2 cellular contexts compared by ENCODE assay signal in the genomic region with DNA sequence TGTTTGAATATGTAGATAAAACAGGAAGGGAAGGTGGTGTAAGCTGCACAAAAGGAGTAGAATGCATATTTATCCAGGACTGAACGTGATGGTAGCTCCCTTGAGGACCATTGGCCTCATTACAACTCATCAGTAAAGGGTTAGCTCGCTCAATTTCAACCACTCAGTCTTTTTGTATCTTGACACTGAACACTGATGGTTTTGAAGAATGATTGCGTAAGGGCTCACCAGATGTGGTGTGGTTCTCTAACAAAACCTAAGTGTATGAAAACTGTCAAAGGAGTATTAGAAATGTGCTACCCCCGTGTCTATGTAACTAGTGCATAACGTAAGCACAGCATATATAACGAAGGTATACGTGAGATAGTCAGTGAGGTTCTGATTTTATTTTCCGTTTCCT.
TF ChIP-seq lines count a peak whose summit lies in the region.

No MANE protein-coding gene starts in this region.

TF ChIP-seq in HepG2, 621 proteins besides CTCF, POLR2A, EP300 and RAD21 (continued from another document):
- TF ChIP-seq, protein P1, sequence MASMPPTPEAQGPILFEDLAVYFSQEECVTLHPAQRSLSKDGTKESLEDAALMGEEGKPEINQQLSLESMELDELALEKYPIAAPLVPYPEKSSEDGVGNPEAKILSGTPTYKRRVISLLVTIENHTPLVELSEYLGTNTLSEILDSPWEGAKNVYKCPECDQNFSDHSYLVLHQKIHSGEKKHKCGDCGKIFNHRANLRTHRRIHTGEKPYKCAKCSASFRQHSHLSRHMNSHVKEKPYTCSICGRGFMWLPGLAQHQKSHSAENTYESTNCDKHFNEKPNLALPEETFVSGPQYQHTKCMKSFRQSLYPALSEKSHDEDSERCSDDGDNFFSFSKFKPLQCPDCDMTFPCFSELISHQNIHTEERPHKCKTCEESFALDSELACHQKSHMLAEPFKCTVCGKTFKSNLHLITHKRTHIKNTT (CRISPR knock-in tag; IDR thresholded peaks at IDR 0.05), result no peak
- TF ChIP-seq, protein P2, sequence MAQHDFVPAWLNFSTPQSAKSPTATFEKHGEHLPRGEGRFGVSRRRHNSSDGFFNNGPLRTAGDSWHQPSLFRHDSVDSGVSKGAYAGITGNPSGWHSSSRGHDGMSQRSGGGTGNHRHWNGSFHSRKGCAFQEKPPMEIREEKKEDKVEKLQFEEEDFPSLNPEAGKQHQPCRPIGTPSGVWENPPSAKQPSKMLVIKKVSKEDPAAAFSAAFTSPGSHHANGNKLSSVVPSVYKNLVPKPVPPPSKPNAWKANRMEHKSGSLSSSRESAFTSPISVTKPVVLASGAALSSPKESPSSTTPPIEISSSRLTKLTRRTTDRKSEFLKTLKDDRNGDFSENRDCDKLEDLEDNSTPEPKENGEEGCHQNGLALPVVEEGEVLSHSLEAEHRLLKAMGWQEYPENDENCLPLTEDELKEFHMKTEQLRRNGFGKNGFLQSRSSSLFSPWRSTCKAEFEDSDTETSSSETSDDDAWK (CRISPR knock-in tag; IDR thresholded peaks at IDR 0.05), result no peak
- TF ChIP-seq ZNF841 (CRISPR knock-in tag; IDR thresholded peaks at IDR 0.05; ENCODE audit: borderline replicate concordance) (no peak), HMG20A (CRISPR knock-in tag; IDR thresholded peaks at IDR 0.05; ENCODE audit: borderline replicate concordance) (no peak), MAFG (CRISPR knock-in tag; IDR thresholded peaks at IDR 0.05) (no peak), PRMT3 (CRISPR knock-in tag; IDR thresholded peaks at IDR 0.05; ENCODE audit: borderline replicate concordance, low read depth) (no peak), CEBPG (CRISPR knock-in tag; IDR thresholded peaks at IDR 0.05) (0 out of 2 replicates have a peak, but pooled peaks have one; percentile 18), PCBP1 (IDR thresholded peaks at IDR 0.05; ENCODE audit: borderline replicate concordance, low read depth, low read length) (no peak), MAZ (IDR thresholded peaks at IDR 0.05; ENCODE audit: borderline replicate concordance, low read depth, low read length) (no peak), MAZ (CRISPR knock-in tag; IDR thresholded peaks at IDR 0.05; ENCODE audit: low read depth) (no peak)

TF ChIP-seq in neural cell, 6 proteins besides CTCF, POLR2A, EP300 and RAD21 (continued from another document):
- TF ChIP-seq, protein P3, sequence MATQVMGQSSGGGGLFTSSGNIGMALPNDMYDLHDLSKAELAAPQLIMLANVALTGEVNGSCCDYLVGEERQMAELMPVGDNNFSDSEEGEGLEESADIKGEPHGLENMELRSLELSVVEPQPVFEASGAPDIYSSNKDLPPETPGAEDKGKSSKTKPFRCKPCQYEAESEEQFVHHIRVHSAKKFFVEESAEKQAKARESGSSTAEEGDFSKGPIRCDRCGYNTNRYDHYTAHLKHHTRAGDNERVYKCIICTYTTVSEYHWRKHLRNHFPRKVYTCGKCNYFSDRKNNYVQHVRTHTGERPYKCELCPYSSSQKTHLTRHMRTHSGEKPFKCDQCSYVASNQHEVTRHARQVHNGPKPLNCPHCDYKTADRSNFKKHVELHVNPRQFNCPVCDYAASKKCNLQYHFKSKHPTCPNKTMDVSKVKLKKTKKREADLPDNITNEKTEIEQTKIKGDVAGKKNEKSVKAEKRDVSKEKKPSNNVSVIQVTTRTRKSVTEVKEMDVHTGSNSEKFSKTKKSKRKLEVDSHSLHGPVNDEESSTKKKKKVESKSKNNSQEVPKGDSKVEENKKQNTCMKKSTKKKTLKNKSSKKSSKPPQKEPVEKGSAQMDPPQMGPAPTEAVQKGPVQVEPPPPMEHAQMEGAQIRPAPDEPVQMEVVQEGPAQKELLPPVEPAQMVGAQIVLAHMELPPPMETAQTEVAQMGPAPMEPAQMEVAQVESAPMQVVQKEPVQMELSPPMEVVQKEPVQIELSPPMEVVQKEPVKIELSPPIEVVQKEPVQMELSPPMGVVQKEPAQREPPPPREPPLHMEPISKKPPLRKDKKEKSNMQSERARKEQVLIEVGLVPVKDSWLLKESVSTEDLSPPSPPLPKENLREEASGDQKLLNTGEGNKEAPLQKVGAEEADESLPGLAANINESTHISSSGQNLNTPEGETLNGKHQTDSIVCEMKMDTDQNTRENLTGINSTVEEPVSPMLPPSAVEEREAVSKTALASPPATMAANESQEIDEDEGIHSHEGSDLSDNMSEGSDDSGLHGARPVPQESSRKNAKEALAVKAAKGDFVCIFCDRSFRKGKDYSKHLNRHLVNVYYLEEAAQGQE (IDR thresholded peaks at IDR 0.05; ENCODE audit: borderline replicate concordance), result no peak
